32 cellular contexts compared by ENCODE assay signal in the genomic region with DNA sequence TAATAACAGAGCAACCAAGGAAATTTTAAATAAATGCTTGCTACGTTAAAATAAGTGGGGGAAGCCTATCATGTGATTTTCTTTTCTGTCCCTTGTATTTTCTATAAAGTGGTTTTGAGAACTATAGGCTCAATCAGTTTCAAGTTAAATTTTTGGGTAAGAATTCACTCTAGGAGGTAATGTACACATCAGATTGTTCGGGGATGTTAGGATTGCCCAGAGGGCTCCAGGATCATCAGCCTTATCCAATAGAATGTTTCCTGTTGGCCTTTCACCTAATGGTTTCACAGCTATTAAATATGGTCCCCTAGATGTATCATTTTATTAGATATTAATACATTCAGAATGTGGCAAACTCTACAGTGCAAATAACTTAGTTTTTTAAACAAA.
"Had no signal": no experiment of that assay in that cellular context is flagged by ENCODE, and none has a peak within 500 bp of the region (broad histone marks: within the 10 kb centered on the region; RNA-seq: fewer than 3 reads in every experiment).

No MANE protein-coding gene starts in this region.

- H3K27me3 ChIP-seq: adrenal gland, Peyer's patch had no signal

- H3K27ac Mint-ChIP-seq: activated CD4-positive, alpha-beta memory T cell treated with anti-CD3 and anti-CD28 coated beads for 36 hours; activated CD4-positive, alpha-beta T cell treated with anti-CD3 and anti-CD28 coated beads, Interleukin-2, amount 10 ng/mL, durations not matched to agents 24 days and 14 days; activated naive CD4-positive, alpha-beta T cell treated with anti-CD3 and anti-CD28 coated beads for 36 hours; activated naive CD4-positive, alpha-beta T cell treated with anti-CD3 and anti-CD28 coated beads, Interleukin-2, amount 50 U/mL, for 72 hours; activated T-helper 1 cell treated with anti-CD3 and anti-CD28 coated beads, Interleukin-12 subunit alpha, Interleukin-12 subunit beta, Interleukin-2, Interleukin-4 antibody, amounts not matched to agents 30 ng/mL and 10 ng/mL and 1 ng/mL, durations not matched to agents 14 hours and 24 hours and 36 hours; brain had no signal

- H3K4me1 ChIP-seq: Peyer's patch had no signal

- H3K36me3 ChIP-seq: adrenal gland, Peyer's patch, WERI-Rb-1 had no signal

- H3K4me3 ChIP-seq: adrenal gland, Peyer's patch had no signal

- H3K9me3 ChIP-seq: adrenal gland, Peyer's patch had no signal

- ATAC-seq: activated naive CD4-positive, alpha-beta T cell treated with anti-CD3 and anti-CD28 coated beads, Interleukin-2, amount 50 U/mL, for 72 hours; activated T-cell treated with anti-CD3 and anti-CD28 coated beads, Interleukin-2, amount 50 U/mL, for 4 hours; PC-3 had no signal

- H3K9me3 Mint-ChIP-seq: activated CD4-positive, alpha-beta memory T cell treated with anti-CD3 and anti-CD28 coated beads for 36 hours; activated CD4-positive, alpha-beta T cell treated with anti-CD3 and anti-CD28 coated beads, Interleukin-2, amount 10 ng/mL, durations not matched to agents 24 days and 14 days; activated naive CD4-positive, alpha-beta T cell treated with anti-CD3 and anti-CD28 coated beads for 36 hours; activated naive CD4-positive, alpha-beta T cell treated with anti-CD3 and anti-CD28 coated beads, Interleukin-2, amount 50 U/mL, for 72 hours; activated T-cell treated with anti-CD3 and anti-CD28 coated beads, Interleukin-2, amount 50 U/mL, for 4 hours; activated T-helper 1 cell treated with anti-CD3 and anti-CD28 coated beads, Interleukin-12 subunit alpha, Interleukin-12 subunit beta, Interleukin-2, Interleukin-4 antibody, amounts not matched to agents 30 ng/mL and 10 ng/mL and 1 ng/mL, durations not matched to agents 14 hours and 24 hours and 36 hours had no signal

- H3K36me3 Mint-ChIP-seq: activated CD4-positive, alpha-beta memory T cell treated with anti-CD3 and anti-CD28 coated beads for 36 hours; activated naive CD4-positive, alpha-beta T cell treated with anti-CD3 and anti-CD28 coated beads, Interleukin-2, amount 50 U/mL, for 72 hours; brain had no signal

- H3K4me3 Mint-ChIP-seq: activated CD4-positive, alpha-beta memory T cell treated with anti-CD3 and anti-CD28 coated beads for 36 hours; activated CD4-positive, alpha-beta T cell treated with anti-CD3 and anti-CD28 coated beads, Interleukin-2, amount 10 ng/mL, durations not matched to agents 24 days and 14 days; activated naive CD4-positive, alpha-beta T cell treated with anti-CD3 and anti-CD28 coated beads for 36 hours; activated T-cell treated with anti-CD3 and anti-CD28 coated beads, Interleukin-2, amount 50 U/mL, for 4 hours; activated T-helper 1 cell treated with anti-CD3 and anti-CD28 coated beads, Interleukin-12 subunit alpha, Interleukin-12 subunit beta, Interleukin-2, Interleukin-4 antibody, amounts not matched to agents 30 ng/mL and 10 ng/mL and 1 ng/mL, durations not matched to agents 14 hours and 24 hours and 36 hours; brain had no signal

- H3K27ac ChIP-seq: adrenal gland, KMS-11, WERI-Rb-1 had no signal

- DNase-seq: activated CD4-positive, alpha-beta memory T cell treated with anti-CD3 and anti-CD28 coated beads for 36 hours; activated CD4-positive, alpha-beta T cell treated with anti-CD3 and anti-CD28 coated beads for 1 hour; activated CD4-positive, alpha-beta T cell treated with anti-CD3 and anti-CD28 coated beads, Interleukin-2, amount 10 ng/mL, durations not matched to agents 24 days and 14 days; activated CD4-positive, CD25-positive, alpha-beta regulatory T cell; activated CD8-positive, alpha-beta memory T cell treated with anti-CD3 and anti-CD28 coated beads, Interleukin-2, amount 50 U/mL, for 4 hours; activated gamma-delta T cell treated with Interleukin-2 at 50 U/mL for 16 hours; activated naive CD4-positive, alpha-beta T cell treated with anti-CD3 and anti-CD28 coated beads for 36 hours; activated T-cell treated with anti-CD3 and anti-CD28 coated beads for 4 hours; activated T-cell treated with anti-CD3 and anti-CD28 coated beads, Interleukin-2, amount 50 U/mL, for 4 hours; adrenal gland; anterior cingulate cortex; central memory CD4-positive, alpha-beta T cell; NCI-H1092 treated with DMSO at 0.1 percent for 48 hours; NCI-H1417; NCI-H146; NCI-H187; NCI-H2081; NCI-H2171 treated with DMSO at 0.1 percent for 48 hours; NCI-H2227 treated with DMSO at 0.1 percent for 48 hours; NCI-H446 treated with DMSO at 0.1 percent for 48 hours; NCI-H524; NK-92 treated with Interleukin-12 subunit alpha and Interleukin-12 subunit beta, amount 100 ng/mL, for 24 hours; PC-3; Peyer's patch; RPMI8226; SIG-M5; T1000; WERI-Rb-1 had no signal
